ENCODE assay signal across 19 cellular contexts in genomic region chr2:232999354-232999753, GRCh38. TPM values are rescaled to one million over a fixed set of nuclear protein-coding genes. Genes with fewer than 3 reads are reported as not detected.
DNase-seq lines count a peak whose midpoint lies in the region; ATAC-seq and TF ChIP-seq lines count a peak whose summit lies in the region.
"Had no signal": no experiment of that assay in that cellular context is flagged by ENCODE, and none has a peak within 500 bp of the region (broad histone marks: within the 10 kb centered on the region; RNA-seq: fewer than 3 reads in every experiment).

No MANE protein-coding gene starts in this region.

- H3K9me3 ChIP-seq in Panc1 (ENCODE audit: control insufficient read depth, insufficient read depth, low read depth, low read length): no peaks in the 10 kb centered on the region
- H3K9me3 ChIP-seq in spleen: no peaks in the 10 kb centered on the region
- no peaks in the 10 kb centered on the region for H3K9me3 ChIP-seq in right cardiac atrium (ENCODE audit: control insufficient read depth, low read length)
- H3K9me3 ChIP-seq: BLaER1 treated with 17β-estradiol and CSF1 and Interleukin-3, amounts not matched to agents 10 nM and 100 nM; SJCRH30 had no signal

- H3K4me3 ChIP-seq in H7 (ENCODE audit: insufficient read depth, low read depth, low read length): no peak overlapping the region
- H3K4me3 ChIP-seq in Panc1 (ENCODE audit: low read depth in 2 of 2, low read length in 2 of 2): no peak overlapping the region
- H3K4me3 ChIP-seq in spleen: no peak overlapping the region
- H3K4me3 ChIP-seq in right cardiac atrium (ENCODE audit: low read length): no peak overlapping the region
- H3K4me3 ChIP-seq: BLaER1 treated with 17β-estradiol and CSF1 and Interleukin-3, amounts not matched to agents 10 nM and 100 nM; SJCRH30; smooth muscle cell had no signal

- peak; percentile 71 for DNase-seq in H7
- DNase-seq in Panc1 (ENCODE audit: low read depth, low spot score): no peak
- DNase-seq in left kidney (ENCODE audit: low read depth, low spot score): peak; percentile 43
- peak; percentile 47 for DNase-seq in spleen
- no peak for DNase-seq in NCI-H345 treated with DMSO at 0.1 percent for 48 hours (lab: John Stamatoyannopoulos, UW; ENCODE audit: unreplicated experiment)
- no peak for DNase-seq in NCI-H446 treated with DMSO at 0.1 percent for 48 hours (lab: John Stamatoyannopoulos, UW)
- DNase-seq in Right ventricle myocardium superior: no peak
- DNase-seq in right cardiac atrium: no peak
- DNase-seq: activated CD4-positive, alpha-beta T cell treated with anti-CD3 and anti-CD28 coated beads, Interleukin-2, amount 50 U/mL, for 4 hours; amniotic stem cell; NCI-H187; NCI-H774; occipital lobe; SJCRH30; stimulated activated naive CD8-positive, alpha-beta T cell treated with anti-CD3 and anti-CD28 coated beads, Interleukin-15, amount 100 ng/mL, for 72 hours had no signal

- H3K4me1 ChIP-seq in Panc1 (ENCODE audit: control insufficient read depth, insufficient read depth, low read length): no peaks in the 10 kb centered on the region
- no peaks in the 10 kb centered on the region for H3K4me1 ChIP-seq in spleen
- no peaks in the 10 kb centered on the region for H3K4me1 ChIP-seq in right cardiac atrium (ENCODE audit: control insufficient read depth, insufficient read depth, low read length)
- H3K4me1 ChIP-seq: SJCRH30 had no signal

- H3K36me3 ChIP-seq in H7 (replicated peaks; ENCODE audit: control insufficient read depth, insufficient read depth, low read length) (no peaks in the 10 kb centered on the region), Panc1 (ENCODE audit: control insufficient read depth, insufficient read depth, low read length) (no peaks in the 10 kb centered on the region), spleen (no peaks in the 10 kb centered on the region)
- H3K36me3 ChIP-seq: BLaER1 treated with 17β-estradiol and CSF1 and Interleukin-3, amounts not matched to agents 10 nM and 100 nM; SJCRH30 had no signal

- no peak for TF ChIP-seq POLR2A in spleen (IDR thresholded peaks at IDR 0.05)

- WGBS in spleen, 5 donors: 84 to 96% (median 90%) methylated on average over 7 of the region's 7 CpGs
- 75% methylated on average over 7 of the region's 7 CpGs for WGBS in right cardiac atrium

- POLR2A ChIA-PET in Panc1 (lab: Charles Lee): no interaction called here

- TF ChIP-seq CTCF in Panc1 (IDR thresholded peaks at IDR 0.05): no peak
- no peak for TF ChIP-seq CTCF in spleen (IDR thresholded peaks at IDR 0.05 in 8 of 11, conservative IDR thresholded peaks at IDR 0.05 in 3 of 11)

- ATAC-seq in Panc1 (0 out of 2 replicates have a peak, but pooled peaks have one; percentile 57), Right ventricle myocardium superior (ENCODE audit: poor library complexity) (no peak), right cardiac atrium (no peak)
- ATAC-seq: stimulated activated naive CD8-positive, alpha-beta T cell treated with anti-CD3 and anti-CD28 coated beads, Interleukin-15, amount 100 ng/mL, for 72 hours had no signal

- H3K27ac ChIP-seq in Panc1 (ENCODE audit: low read length) (0 out of 2 replicates have a peak overlapping the region, but pooled peaks have one; percentile 20), spleen (no peak overlapping the region), right cardiac atrium (ENCODE audit: low read length) (no peak overlapping the region)
- H3K27ac ChIP-seq: BLaER1 treated with 17β-estradiol and CSF1 and Interleukin-3, amounts not matched to agents 10 nM and 100 nM; SJCRH30 had no signal

- no TSS peak for BruUV-seq in Panc1 (replicated peaks; lab: Mats Ljungman, UMichigan)

- CTCF ChIA-PET in Panc1 (lab: Charles Lee): no interaction called here

- in situ Hi-C loops in Panc1 (cut with HindIII; ENCODE audit: low pct_unique_long_range_greater_than_20kb, low sequenced_read_pairs): no loop called here

- intact Hi-C loops in Panc1 (cut with micrococcal nuclease; ENCODE audit: unreplicated experiment): no loop called here
- intact Hi-C loops in spleen (cut with DNase I; ENCODE audit: low total_unique reads): no loop called here
- intact Hi-C loops in Right ventricle myocardium superior (cut with DNase I): no loop called here
- intact Hi-C loops in right cardiac atrium (cut with DNase I): no loop called here

- H3K27me3 ChIP-seq in H7 (ENCODE audit: control insufficient read depth, insufficient read depth, low read length): no peaks in the 10 kb centered on the region
- H3K27me3 ChIP-seq in Panc1 (ENCODE audit: control insufficient read depth, insufficient read depth, low read length): no peaks in the 10 kb centered on the region
- no peaks in the 10 kb centered on the region for H3K27me3 ChIP-seq in spleen (replicated peaks in 1 of 7)
- no peaks in the 10 kb centered on the region for H3K27me3 ChIP-seq in right cardiac atrium (ENCODE audit: control insufficient read depth, insufficient read depth)
- H3K27me3 ChIP-seq: BLaER1 treated with 17β-estradiol and CSF1 and Interleukin-3, amounts not matched to agents 10 nM and 100 nM; SJCRH30 had no signal

RNA-seq across cellular contexts. Expression of gene NGEF, which starts 13.7 kb away (rescaled TPM):
- total RNA-seq in H7 (2014; rRNA removed; shearing (Covaris generic)): 3.9 and 6.0 TPM in 2 replicates
- total RNA-seq in Panc1 (2021; ENCODE audit: unreplicated experiment): 17.8 TPM
- polyA plus RNA-seq in Panc1 (2012; ENCODE audit: insufficient read length): 30.6 TPM
- total RNA-seq in spleen: under 1 TPM in 3 of 7 donors, not detected in 4; 0.23 to 0.79 (median 0.43) TPM
- under 1 TPM in 2 of 3 donors, not detected in 1; 0.26 to 0.45 TPM for polyA plus RNA-seq in spleen
- total RNA-seq in Right ventricle myocardium superior: not detected
- 1 to 10 TPM; 2.2 to 4.2 (median 3.3) TPM for total RNA-seq in right cardiac atrium
- 1.5 TPM for polyA plus RNA-seq in right cardiac atrium
- total RNA-seq: SJCRH30, smooth muscle cell had no signal

RNA-seq across cellular contexts. Expression of gene NEU2, which starts 33.1 kb away (rescaled TPM):
- total RNA-seq in H7 (2014; rRNA removed; shearing (Covaris generic)): not detected in 2 replicates
- total RNA-seq in Panc1 (2021; ENCODE audit: unreplicated experiment) (not detected), spleen (not detected), Right ventricle myocardium superior (not detected), right cardiac atrium (not detected)
- polyA plus RNA-seq in Panc1 (2012; ENCODE audit: insufficient read length): not detected
- polyA plus RNA-seq in spleen (not detected), right cardiac atrium (not detected)
- total RNA-seq: frontal cortex, LHCN-M2, occipital lobe, SJCRH30 had no signal
- polyA plus RNA-seq: smooth muscle cell had no signal

Comparison
In these comparisons a context has a peak if more than half of its experiments do, and no peak if none do; other contexts are left out.
1. DNase-seq: peak in H7 (single experiment), left kidney (single experiment) and spleen (single experiment); none in Panc1 (single experiment), NCI-H345 treated with DMSO at 0.1 percent for 48 hours (single experiment), NCI-H446 treated with DMSO at 0.1 percent for 48 hours (single experiment), Right ventricle myocardium superior (single experiment) and right cardiac atrium (0 of 3).